In genomic region chr12:24121911-24122310, GRCh38 we compare ENCODE assay signal across 20 cellular contexts.
DNase-seq lines count a peak whose midpoint lies in the region; ATAC-seq, FAIRE-seq and TF ChIP-seq lines count a peak whose summit lies in the region.
"Had no signal": no experiment of that assay in that cellular context is flagged by ENCODE, and none has a peak within 500 bp of the region (broad histone marks: within the 10 kb centered on the region; RNA-seq: fewer than 3 reads in every experiment).

No MANE protein-coding gene starts in this region.

- CTCF ChIA-PET in H1 (lab: Charles Lee; ENCODE audit: partially characterized antibody): interaction anchor here (0.9 kb wide), 1 partner anchor 663 kb away, joined by 3 read pairs; no protein-coding TSS in a partner anchor
- CTCF ChIA-PET in activated naive CD4-positive, alpha-beta T cell treated with anti-CD3 and anti-CD28 coated beads, Interleukin-2, amount 10 ng/mL, durations not matched to agents 7 days and 5 days (lab: Charles Lee): no interaction called here

- POLR2A ChIA-PET in H1 (lab: Charles Lee; ENCODE audit: partially characterized antibody): no interaction called here

- H3K9me3 ChIP-seq in H1 (ENCODE audit: insufficient read depth in 2 of 2, low read depth in 1 of 2, low read length in 1 of 2): no peaks in the 10 kb centered on the region
- H3K9me3 ChIP-seq: BE2C had no signal

- TF ChIP-seq EP300 in H1 (IDR thresholded peaks at IDR 0.05; ENCODE audit: borderline replicate concordance in 1 of 2, low read depth in 2 of 2, low read length in 2 of 2): no peak

- DNase-seq in HTR-8/SVneo (ENCODE audit: insufficient read length, low spot score) (no peak), H1 (ENCODE audit: low read depth in 1 of 2, low spot score in 2 of 2) (no peak), fibroblast of the aortic adventitia (ENCODE audit: low read depth) (peak; percentile 32), ureter (ENCODE audit: low spot score) (no peak), NCI-H2107 treated with DMSO at 0.1 percent for 48 hours (lab: John Stamatoyannopoulos, UW; ENCODE audit: unreplicated experiment) (no peak)
- DNase-seq in activated naive CD4-positive, alpha-beta T cell treated with anti-CD3 and anti-CD28 coated beads, Interleukin-2, amount 10 ng/mL, durations not matched to agents 7 days and 5 days: no peak
- DNase-seq: BE2C; CD4-positive, alpha-beta memory T cell; DMS153; DMS79 treated with DMSO at 0.1 percent for 48 hours; EL had no signal

- no peaks in the 10 kb centered on the region for H3K79me2 ChIP-seq in H1 (ENCODE audit: control insufficient read depth in 1 of 2, insufficient read depth in 2 of 2, low read length in 2 of 2)

- no peak overlapping the region for H4K8ac ChIP-seq in H1 (ENCODE audit: extremely low read depth, insufficient read depth, low read length)

- WGBS in H1 (ENCODE audit: extremely low coverage in 1 of 2, insufficient coverage in 1 of 2, insufficient read length in 1 of 2, insufficient replicate concordance in 2 of 2, low coverage in 1 of 2, low lambda C conversion rate in 2 of 2, missing lambda C conversion rate in 1 of 2), 2 experiments: 89% methylated on average over 4 of the region's 4 CpGs; no CpG with 5 or more reads in 1 of the 2 experiments

- no peak overlapping the region for H4K91ac ChIP-seq in H1 (replicated peaks; ENCODE audit: insufficient read length, low read length)

- H3K4me3 ChIP-seq in H1 (ENCODE audit: extremely low read depth in 1 of 4, insufficient read depth in 2 of 4, low read depth in 3 of 4, low read length in 4 of 4): no peak overlapping the region
- no peak overlapping the region for H3K4me3 ChIP-seq in fibroblast of the aortic adventitia (ENCODE audit: low read depth, low read length)

- H3K4me3 Mint-ChIP-seq in activated naive CD4-positive, alpha-beta T cell treated with anti-CD3 and anti-CD28 coated beads, Interleukin-2, amount 10 ng/mL, durations not matched to agents 7 days and 5 days: no peak overlapping the region
- H3K4me3 Mint-ChIP-seq: CD4-positive, alpha-beta memory T cell had no signal

- no peak overlapping the region for H2BK20ac ChIP-seq in H1 (ENCODE audit: low read length)

- H2BK120ac ChIP-seq in H1 (replicated peaks; ENCODE audit: low read depth, low read length): no peak overlapping the region

- no peak overlapping the region for H2BK12ac ChIP-seq in H1 (ENCODE audit: low read depth, low read length)

- H3K27ac ChIP-seq in H1 (ENCODE audit: low read depth, low read length): no peak overlapping the region
- H3K27ac ChIP-seq: C4-2B had no signal

- peaks cover 2% of the 10 kb centered on the region for H3K9me3 Mint-ChIP-seq in activated naive CD4-positive, alpha-beta T cell treated with anti-CD3 and anti-CD28 coated beads, Interleukin-2, amount 10 ng/mL, durations not matched to agents 7 days and 5 days

- H2AK5ac ChIP-seq in H1 (ENCODE audit: low read depth, low read length): no peak overlapping the region

- no peaks in the 10 kb centered on the region for H3K27me3 Mint-ChIP-seq in activated naive CD4-positive, alpha-beta T cell treated with anti-CD3 and anti-CD28 coated beads, Interleukin-2, amount 10 ng/mL, durations not matched to agents 7 days and 5 days
- H3K27me3 Mint-ChIP-seq: CD4-positive, alpha-beta memory T cell had no signal

- no peak for ATAC-seq in GM18867 (IDR thresholded peaks at IDR 0.05; ENCODE audit: unreplicated experiment)
- ATAC-seq: HCT116 had no signal

- no peak overlapping the region for H2AFZ ChIP-seq in H1 (ENCODE audit: low read length)

- no peak overlapping the region for H2BK5ac ChIP-seq in H1 (ENCODE audit: low read depth, low read length)

- H3K9ac ChIP-seq in H1 (replicated peaks in 1 of 4; ENCODE audit: extremely low read depth in 1 of 4, low read depth in 3 of 4, low read length in 3 of 4): no peak overlapping the region

- H3K23me2 ChIP-seq in H1 (ENCODE audit: low read depth, low read length): no peaks in the 10 kb centered on the region

- no peaks in the 10 kb centered on the region for H3K4me1 Mint-ChIP-seq in activated naive CD4-positive, alpha-beta T cell treated with anti-CD3 and anti-CD28 coated beads, Interleukin-2, amount 10 ng/mL, durations not matched to agents 7 days and 5 days
- H3K4me1 Mint-ChIP-seq: CD4-positive, alpha-beta memory T cell had no signal

- no peaks in the 10 kb centered on the region for H3K79me1 ChIP-seq in H1 (ENCODE audit: low read depth, low read length)

- H4K5ac ChIP-seq in H1 (ENCODE audit: insufficient read length, low read depth, low read length): no peak overlapping the region

- H3K56ac ChIP-seq in H1 (replicated peaks; ENCODE audit: insufficient read length, low read depth, low read length): no peak overlapping the region

- H3K4me1 ChIP-seq in H1 (replicated peaks in 1 of 4; ENCODE audit: control insufficient read depth in 3 of 4, insufficient read depth in 4 of 4, low read length in 3 of 4): no peaks in the 10 kb centered on the region
- H3K4me1 ChIP-seq: BE2C had no signal

- no peak overlapping the region for H2BK15ac ChIP-seq in H1 (ENCODE audit: low read length)

- TF ChIP-seq CTCF in H1 (IDR thresholded peaks at IDR 0.05; ENCODE audit: control extremely low read depth in 1 of 3, insufficient read depth in 1 of 3, low read depth in 1 of 3, low read length in 3 of 3) (no peak), fibroblast of the aortic adventitia (IDR thresholded peaks at IDR 0.05; ENCODE audit: insufficient read depth, low read length) (no peak)

- H3K27ac Mint-ChIP-seq in activated naive CD4-positive, alpha-beta T cell treated with anti-CD3 and anti-CD28 coated beads, Interleukin-2, amount 10 ng/mL, durations not matched to agents 7 days and 5 days: no peak overlapping the region
- H3K27ac Mint-ChIP-seq: CD4-positive, alpha-beta memory T cell had no signal

- no peak overlapping the region for H3K23ac ChIP-seq in H1 (ENCODE audit: insufficient read length)

- no peak overlapping the region for H3K4me2 ChIP-seq in H1 (ENCODE audit: insufficient read depth in 1 of 2, low read depth in 2 of 2, low read length in 2 of 2)

- no peak overlapping the region for H3K18ac ChIP-seq in H1 (ENCODE audit: extremely low read depth, low read length)

- H4K20me1 ChIP-seq in H1 (replicated peaks in 1 of 2; ENCODE audit: control insufficient read depth in 1 of 2, insufficient read depth in 2 of 2, low read length in 2 of 2): no peaks in the 10 kb centered on the region

- no peak for TF ChIP-seq RAD21 in H1 (IDR thresholded peaks at IDR 0.05 in 1 of 2, conservative IDR thresholded peaks at IDR 0.05 in 1 of 2; ENCODE audit: low read depth in 2 of 2, low read length in 2 of 2)

- no peak overlapping the region for H3K14ac ChIP-seq in H1 (ENCODE audit: insufficient read length)

- FAIRE-seq in HTR-8/SVneo (lab: Jason Lieb, UNC): peak; percentile 59
- peak; percentile 13 for FAIRE-seq in H1 (lab: Jason Lieb, UNC)
- FAIRE-seq: A204.1, D721Med, G401.6, GM12891, GM19239, H54 had no signal

- no peaks in the 10 kb centered on the region for H3K36me3 ChIP-seq in H1 (ENCODE audit: control insufficient read depth in 2 of 4, insufficient read depth in 4 of 4, low read length in 3 of 4)
- H3K36me3 ChIP-seq: BE2C had no signal

- H3K4ac ChIP-seq in H1 (replicated peaks; ENCODE audit: insufficient read length, low read depth, low read length): no peak overlapping the region

- no peaks in the 10 kb centered on the region for H3K27me3 ChIP-seq in H1 (replicated peaks in 1 of 4; ENCODE audit: control insufficient read depth in 3 of 4, extremely low read depth in 1 of 4, insufficient read depth in 3 of 4, low read length in 3 of 4)
- H3K27me3 ChIP-seq: BE2C had no signal

- no peaks in the 10 kb centered on the region for H3K36me3 Mint-ChIP-seq in activated naive CD4-positive, alpha-beta T cell treated with anti-CD3 and anti-CD28 coated beads, Interleukin-2, amount 10 ng/mL, durations not matched to agents 7 days and 5 days
- H3K36me3 Mint-ChIP-seq: CD4-positive, alpha-beta memory T cell had no signal

- no peak for TF ChIP-seq POLR2A in H1 (IDR thresholded peaks at IDR 0.05; ENCODE audit: control extremely low read depth in 1 of 2, low read depth in 2 of 2, low read length in 2 of 2)

TF ChIP-seq in H1, 55 proteins besides CTCF, POLR2A, EP300 and RAD21:
- TF ChIP-seq FOSL1 (IDR thresholded peaks at IDR 0.05; ENCODE audit: insufficient read depth, low read depth, low read length): no peak
- no peak for TF ChIP-seq ZNF274 (IDR thresholded peaks at IDR 0.05; ENCODE audit: borderline replicate concordance, extremely low read depth, low read length)
- TF ChIP-seq YY1 (IDR thresholded peaks at IDR 0.05; ENCODE audit: low read depth, low read length): no peak
- no peak for TF ChIP-seq CHD1 (IDR thresholded peaks at IDR 0.05; ENCODE audit: low read depth, low read length)
- no peak for TF ChIP-seq SRF (IDR thresholded peaks at IDR 0.05; ENCODE audit: low read depth, low read length)
- TF ChIP-seq POLR2AphosphoS5 (IDR thresholded peaks at IDR 0.05; ENCODE audit: low read depth, low read length): no peak
- TF ChIP-seq KDM1A (IDR thresholded peaks at IDR 0.05; ENCODE audit: borderline replicate concordance, low read length): no peak
- TF ChIP-seq TEAD4 (IDR thresholded peaks at IDR 0.05; ENCODE audit: low read depth, low read length): no peak
- TF ChIP-seq TAF1 (IDR thresholded peaks at IDR 0.05; ENCODE audit: low read depth, low read length): no peak
- TF ChIP-seq HDAC6 (IDR thresholded peaks at IDR 0.05; ENCODE audit: low read depth, low read length): no peak
- no peak for TF ChIP-seq CEBPB (IDR thresholded peaks at IDR 0.05; ENCODE audit: low read depth, low read length)
- TF ChIP-seq EZH2 (IDR thresholded peaks at IDR 0.05; ENCODE audit: low read depth, low read length, severe bottlenecking): no peak
- TF ChIP-seq, protein P1, sequence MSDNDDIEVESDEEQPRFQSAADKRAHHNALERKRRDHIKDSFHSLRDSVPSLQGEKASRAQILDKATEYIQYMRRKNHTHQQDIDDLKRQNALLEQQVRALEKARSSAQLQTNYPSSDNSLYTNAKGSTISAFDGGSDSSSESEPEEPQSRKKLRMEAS (IDR thresholded peaks at IDR 0.05): no peak
- TF ChIP-seq, protein P2, sequence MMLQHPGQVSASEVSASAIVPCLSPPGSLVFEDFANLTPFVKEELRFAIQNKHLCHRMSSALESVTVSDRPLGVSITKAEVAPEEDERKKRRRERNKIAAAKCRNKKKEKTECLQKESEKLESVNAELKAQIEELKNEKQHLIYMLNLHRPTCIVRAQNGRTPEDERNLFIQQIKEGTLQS (IDR thresholded peaks at IDR 0.05; ENCODE audit: insufficient read depth, low read depth, low read length): no peak
- no peak for TF ChIP-seq CTBP2 (IDR thresholded peaks at IDR 0.05; ENCODE audit: borderline replicate concordance, insufficient read depth, insufficient read length, low read length)
- TF ChIP-seq CHD2 (IDR thresholded peaks at IDR 0.05; ENCODE audit: low read length): no peak
- no peak for TF ChIP-seq NANOG (IDR thresholded peaks at IDR 0.05; ENCODE audit: insufficient read depth, low read depth, low read length, poor library complexity, severe bottlenecking)
- TF ChIP-seq BRCA1 (IDR thresholded peaks at IDR 0.05; ENCODE audit: low read depth, low read length): no peak
TF ChIP-seq in H1: peak in this region for 0.
